Comparison of ENCODE assay signal across 27 cellular contexts in the genomic region with DNA sequence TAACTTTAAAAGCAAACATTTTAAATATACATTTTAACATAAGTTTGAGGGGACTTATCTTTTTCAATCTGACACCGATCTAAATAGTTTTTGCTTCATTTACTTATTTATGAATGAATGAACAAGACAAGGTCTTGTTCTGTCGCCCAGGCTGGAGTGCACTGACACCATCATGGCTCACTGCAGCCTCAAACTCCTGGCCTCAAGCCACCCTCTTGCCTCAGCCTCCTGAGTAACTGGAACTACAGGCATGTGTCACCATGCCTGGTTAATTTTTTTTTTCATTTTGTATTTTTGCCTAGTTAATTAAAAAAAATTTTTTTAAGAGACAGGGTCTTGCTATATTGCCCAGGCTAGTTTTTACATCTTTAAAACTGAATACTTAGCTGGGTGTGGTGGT.
DNase-seq lines count a peak whose midpoint lies in the region; ATAC-seq, FAIRE-seq and TF ChIP-seq lines count a peak whose summit lies in the region.
"Had no signal": no experiment of that assay in that cellular context is flagged by ENCODE, and none has a peak within 500 bp of the region (broad histone marks: within the 10 kb centered on the region; RNA-seq: fewer than 3 reads in every experiment).

No MANE protein-coding gene starts in this region.

- no peak for TF ChIP-seq CTCF in cardiac fibroblast (IDR thresholded peaks at IDR 0.05; ENCODE audit: low read depth, low read length)

- DNase-seq in EL = peak; percentile 43
- peak; percentile 8 for DNase-seq in RCC 7860 (ENCODE audit: low spot score)
- DNase-seq in cardiac fibroblast (ENCODE audit: low read depth in 2 of 2) = peak; percentile 23 to 57
- DNase-seq in kidney tubule cell (ENCODE audit: low spot score) = peak; percentile 65
- DNase-seq in cerebellar cortex (ENCODE audit: low spot score) = no peak
- no peak for DNase-seq in GM19238 (ENCODE audit: insufficient read length, low spot score)
- DNase-seq: activated CD4-positive, alpha-beta T cell treated with anti-CD3 and anti-CD28 coated beads for 36 hours; activated naive CD4-positive, alpha-beta T cell; activated T-cell treated with anti-CD3 and anti-CD28 coated beads, Interleukin-2, amount 50 U/mL, for 48 hours; amniotic stem cell; DMS79; dorsolateral prefrontal cortex; gastrocnemius medialis; hippocampal formation; immature natural killer cell; KBM-7; left ventricle myocardium inferior; naive thymus-derived CD8-positive, alpha-beta T cell; NCI-H146; NCI-H524 treated with DMSO at 0.1 percent for 48 hours; upper lobe of right lung had no signal

- peak; percentile 81 for FAIRE-seq in RCC 7860 (lab: Jason Lieb, UNC)
- FAIRE-seq: GM12891 had no signal

- ATAC-seq in SK-N-SH treated with all-trans-retinoic acid at 6 μM for 48 hours = no peak
- ATAC-seq in HG02610 (IDR thresholded peaks at IDR 0.05; ENCODE audit: unreplicated experiment) = no peak
- ATAC-seq: activated CD4-positive, alpha-beta T cell treated with anti-CD3 and anti-CD28 coated beads for 36 hours; gastrocnemius medialis; naive thymus-derived CD8-positive, alpha-beta T cell; Panc1; upper lobe of right lung had no signal

- H3K4me3 ChIP-seq in cardiac fibroblast (replicated peaks in 1 of 2; ENCODE audit: low read depth in 2 of 2, low read length in 2 of 2) = no peak overlapping the region
- H3K4me3 ChIP-seq: dorsolateral prefrontal cortex, gastrocnemius medialis, left ventricle myocardium inferior, SJSA1, smooth muscle cell, upper lobe of right lung had no signal

TF ChIP-seq in SK-N-SH treated with all-trans-retinoic acid at 6 μM for 48 hours, 23 proteins besides CTCF, POLR2A, EP300 and RAD21:
- TF ChIP-seq ESRRG (CRISPR knock-in tag; IDR thresholded peaks at IDR 0.05) = no peak
- TF ChIP-seq CSRNP3 (CRISPR knock-in tag; IDR thresholded peaks at IDR 0.05) = no peak
TF ChIP-seq in SK-N-SH treated with all-trans-retinoic acid at 6 μM for 48 hours: peak in this region for 0.

Comparison
In these comparisons a context has a peak if more than half of its experiments do, and no peak if none do; other contexts are left out.
1. DNase-seq: peak in EL (single experiment), RCC 7860 (single experiment), cardiac fibroblast (2 of 2) and kidney tubule cell (single experiment); none in cerebellar cortex (single experiment) and GM19238 (single experiment).